Comparison of ENCODE assay signal across 10 cellular contexts in the genomic region with DNA sequence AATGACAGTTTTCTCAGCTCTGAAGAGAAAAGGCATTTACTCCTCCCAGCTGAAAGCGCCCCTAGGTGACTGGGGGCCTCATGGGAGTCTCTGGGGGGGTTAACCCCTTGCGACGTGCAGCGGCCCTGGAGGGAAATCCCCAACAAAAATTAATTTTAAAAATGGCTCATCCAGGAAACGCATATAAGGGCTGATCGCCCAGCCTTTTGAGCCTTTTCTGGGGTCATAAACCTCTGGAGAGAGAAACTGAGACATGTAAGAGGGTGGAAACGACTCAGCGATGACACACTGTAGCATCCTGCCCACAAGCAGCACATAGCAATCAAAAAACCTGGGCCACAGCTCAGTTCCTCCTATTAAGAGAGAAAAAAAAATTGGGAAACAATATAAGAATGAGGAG. TPM values are rescaled to one million over a fixed set of nuclear protein-coding genes. Genes with fewer than 3 reads are reported as not detected.
DNase-seq lines count a peak whose midpoint lies in the region; ATAC-seq and TF ChIP-seq lines count a peak whose summit lies in the region.
"Had no signal": no experiment of that assay in that cellular context is flagged by ENCODE, and none has a peak within 500 bp of the region (broad histone marks: within the 10 kb centered on the region; RNA-seq: fewer than 3 reads in every experiment).

No MANE protein-coding gene starts in this region.

- ATAC-seq in PC-3 (no peak), GM19467 (IDR thresholded peaks at IDR 0.05; ENCODE audit: unreplicated experiment) (no peak), sciatic nerve (no peak)
- peak; percentile 14 to 20 for ATAC-seq in stimulated activated naive B cell treated with anti-CD40 and anti-IgM and Interleukin-4, amounts not matched to agents 10 μg/mL and 1 μg/mL and 100 μg/mL, for 72 hours (replicated peaks)

- H2AFZ ChIP-seq in PC-3 (ENCODE audit: low read length), result peak overlapping the region; percentile 53

- no TSS peak for BruUV-seq in PC-3 (replicated peaks; lab: Mats Ljungman, UMichigan)

- no peaks in the 10 kb centered on the region for H3K27me3 ChIP-seq in PC-3 (ENCODE audit: low read length)
- no peaks in the 10 kb centered on the region for H3K27me3 ChIP-seq in endodermal cell (ENCODE audit: control insufficient read depth, insufficient read depth, low read length, poor library complexity, severe bottlenecking)

- no peaks in the 10 kb centered on the region for H3K27me3 Mint-ChIP-seq in endodermal cell (ENCODE audit: insufficient read depth)
- H3K27me3 Mint-ChIP-seq in stimulated activated naive B cell treated with anti-CD40 and anti-IgM and Interleukin-4, amounts not matched to agents 10 μg/mL and 1 μg/mL and 100 μg/mL, for 72 hours, result no peaks in the 10 kb centered on the region

- TF ChIP-seq CTCF in PC-3 (conservative IDR thresholded peaks at IDR 0.05; ENCODE audit: low read depth, low read length) (no peak), endodermal cell (conservative IDR thresholded peaks at IDR 0.05) (no peak)

- H3K9ac ChIP-seq in PC-3 (ENCODE audit: low read length) (no peak overlapping the region), endodermal cell (ENCODE audit: extremely low read depth, low read length, poor library complexity, severe bottlenecking) (no peak overlapping the region)

- H3K9me3 Mint-ChIP-seq in endodermal cell, result peaks cover 8% of the 10 kb centered on the region
- peaks cover 0 to 3% of the 10 kb centered on the region in 2 donors for H3K9me3 Mint-ChIP-seq in stimulated activated naive B cell treated with anti-CD40 and anti-IgM and Interleukin-4, amounts not matched to agents 10 μg/mL and 1 μg/mL and 100 μg/mL, for 72 hours

- no peak overlapping the region for H3K27ac ChIP-seq in PC-3 (ENCODE audit: low read length)
- no peak overlapping the region for H3K27ac ChIP-seq in endodermal cell (ENCODE audit: low read depth, low read length)
- H3K27ac ChIP-seq: thoracic aorta had no signal

- WGBS in endodermal cell (ENCODE audit: insufficient coverage in 1 of 2, insufficient read length in 1 of 2), 2 experiments, result 57 to 58% methylated on average over 5 to 8 of the region's 8 CpGs

- H3K36me3 ChIP-seq in PC-3 (ENCODE audit: low read depth, low read length), result no peaks in the 10 kb centered on the region
- no peaks in the 10 kb centered on the region for H3K36me3 ChIP-seq in endodermal cell (ENCODE audit: control insufficient read depth, insufficient read depth, low read length)
- H3K36me3 ChIP-seq: thoracic aorta had no signal

- H3K4me2 ChIP-seq in PC-3 (ENCODE audit: low read length), result peak overlapping the region; percentile 6; the same call in 1 of the 2 replicates

- H3K27ac Mint-ChIP-seq in endodermal cell, result peak overlapping the region; percentile 69
- peak overlapping the region; percentile 91 for H3K27ac Mint-ChIP-seq in stimulated activated naive B cell treated with anti-CD40 and anti-IgM and Interleukin-4, amounts not matched to agents 10 μg/mL and 1 μg/mL and 100 μg/mL, for 72 hours

- POLR2A ChIA-PET in PC-3 (lab: Charles Lee; ENCODE audit: unreplicated experiment), result no interaction called here

- intact Hi-C loops in PC-3 (cut with micrococcal nuclease), result no loop called here
- intact Hi-C loops in sciatic nerve (cut with DNase I), result no loop called here

- H3K79me2 ChIP-seq in PC-3 (ENCODE audit: low read length), result 0 out of 2 replicates have a peak, but pooled peaks cover 5% of the 10 kb centered on the region

- H3K4me1 ChIP-seq in PC-3 (ENCODE audit: insufficient read depth, low read length) (peaks cover 22% of the 10 kb centered on the region), endodermal cell (ENCODE audit: control insufficient read depth, insufficient read depth, low read length) (peaks cover 7% of the 10 kb centered on the region)

- no peak overlapping the region for H3K4me3 Mint-ChIP-seq in endodermal cell
- H3K4me3 Mint-ChIP-seq in stimulated activated naive B cell treated with anti-CD40 and anti-IgM and Interleukin-4, amounts not matched to agents 10 μg/mL and 1 μg/mL and 100 μg/mL, for 72 hours, result peak overlapping the region; percentile 25 to 71

- H3K36me3 Mint-ChIP-seq in endodermal cell (ENCODE audit: low read depth), result no peaks in the 10 kb centered on the region
- no peaks in the 10 kb centered on the region for H3K36me3 Mint-ChIP-seq in stimulated activated naive B cell treated with anti-CD40 and anti-IgM and Interleukin-4, amounts not matched to agents 10 μg/mL and 1 μg/mL and 100 μg/mL, for 72 hours

- no peaks in the 10 kb centered on the region for H3K9me3 ChIP-seq in PC-3 (ENCODE audit: low read length)
- H3K9me3 ChIP-seq in endodermal cell (ENCODE audit: control insufficient read depth, low read length), result peaks cover 6% of the 10 kb centered on the region
- H3K9me3 ChIP-seq: thoracic aorta had no signal

- CTCF ChIA-PET in PC-3 (lab: Charles Lee), result no interaction called here

- H3K4me3 ChIP-seq in PC-3 (ENCODE audit: low read length) (no peak overlapping the region), endodermal cell (ENCODE audit: low read length) (no peak overlapping the region)
- H3K4me3 ChIP-seq: thoracic aorta had no signal

- no peaks in the 10 kb centered on the region for H4K20me1 ChIP-seq in PC-3 (ENCODE audit: low read length)

- peaks cover 7% of the 10 kb centered on the region for H3F3A ChIP-seq in PC-3 (ENCODE audit: low read length, unreplicated experiment)

- H3K4me1 Mint-ChIP-seq in endodermal cell, result peaks cover 32% of the 10 kb centered on the region
- peaks cover 24 to 50% of the 10 kb centered on the region in 2 donors for H3K4me1 Mint-ChIP-seq in stimulated activated naive B cell treated with anti-CD40 and anti-IgM and Interleukin-4, amounts not matched to agents 10 μg/mL and 1 μg/mL and 100 μg/mL, for 72 hours

- DNase-seq in activated T-cell treated with anti-CD3 and anti-CD28 coated beads for 24 hours (ENCODE audit: low read depth), result peak; percentile 47
- DNase-seq in activated T-cell treated with anti-CD3 and anti-CD28 coated beads, Interleukin-2, amount 50 U/mL, for 1 hour, result no peak
- peak; percentile 36 for DNase-seq in PC-3
- DNase-seq in endodermal cell, result no peak
- DNase-seq in stimulated activated naive B cell treated with anti-CD40 and anti-IgM and Interleukin-4, amounts not matched to agents 10 μg/mL and 1 μg/mL and 100 μg/mL, for 72 hours, result peak; percentile 41
- DNase-seq in sciatic nerve (ENCODE audit: low spot score), result no peak
- no peak for DNase-seq in NCI-H748 (lab: John Stamatoyannopoulos, UW; ENCODE audit: unreplicated experiment)

- no peaks in the 10 kb centered on the region for H3K9me2 ChIP-seq in PC-3 (replicated peaks; ENCODE audit: low read length)

RNA-seq across cellular contexts. Expression of gene HPDL, which starts 20.4 kb away (rescaled TPM):
- not detected in 2 replicates for total RNA-seq in PC-3 (2014; rRNA removed)
- 10 to 100 TPM in 1 of 2 donors, 1 to 10 TPM in 1; 7.8 to 10.1 TPM for total RNA-seq in endodermal cell
- 0.39 TPM for polyA plus RNA-seq in endodermal cell (2013, experiment 1 of 2)
- polyA plus RNA-seq in endodermal cell (2013, experiment 2 of 2), result 0.50 TPM
- 2.3 TPM for total RNA-seq in sciatic nerve
- total RNA-seq: thoracic aorta had no signal
- polyA plus RNA-seq: neural cell had no signal

RNA-seq across cellular contexts. Expression of gene TOE1, which starts 33.7 kb away (rescaled TPM):
- total RNA-seq in PC-3 (2014; rRNA removed) (18.2 and 19.5 TPM in 2 replicates), endodermal cell (10 to 100 TPM in 1 of 2 donors, 1 to 10 TPM in 1; 9.6 to 16.7 TPM), sciatic nerve (8.8 TPM)
- 12.1 TPM for polyA plus RNA-seq in endodermal cell (2013, experiment 1 of 2)
- 12.0 TPM for polyA plus RNA-seq in endodermal cell (2013, experiment 2 of 2)

RNA-seq across cellular contexts. Expression of gene MUTYH, which starts 33.9 kb away (rescaled TPM):
- total RNA-seq in PC-3 (2014; rRNA removed) (21.4 and 22.8 TPM in 2 replicates), endodermal cell (10 to 100 TPM; 60.5 to 60.9 TPM), sciatic nerve (37.5 TPM)
- polyA plus RNA-seq in endodermal cell (2013, experiment 1 of 2), result 51.0 TPM
- polyA plus RNA-seq in endodermal cell (2013, experiment 2 of 2), result 38.1 TPM

Comparison
In these comparisons a context has a peak if more than half of its experiments do, and no peak if none do; other contexts are left out.
1. DNase-seq: peak in activated T-cell treated with anti-CD3 and anti-CD28 coated beads for 24 hours (single experiment), PC-3 (single experiment) and stimulated activated naive B cell treated with anti-CD40 and anti-IgM and Interleukin-4, amounts not matched to agents 10 μg/mL and 1 μg/mL and 100 μg/mL, for 72 hours (single experiment); none in activated T-cell treated with anti-CD3 and anti-CD28 coated beads, Interleukin-2, amount 50 U/mL, for 1 hour (single experiment), endodermal cell (single experiment), sciatic nerve (single experiment) and NCI-H748 (single experiment).
2. ATAC-seq: peak in stimulated activated naive B cell treated with anti-CD40 and anti-IgM and Interleukin-4, amounts not matched to agents 10 μg/mL and 1 μg/mL and 100 μg/mL, for 72 hours (2 of 2); none in PC-3 (single experiment), GM19467 (single experiment) and sciatic nerve (single experiment).